8 cellular contexts compared by ENCODE assay signal in the genomic region with DNA sequence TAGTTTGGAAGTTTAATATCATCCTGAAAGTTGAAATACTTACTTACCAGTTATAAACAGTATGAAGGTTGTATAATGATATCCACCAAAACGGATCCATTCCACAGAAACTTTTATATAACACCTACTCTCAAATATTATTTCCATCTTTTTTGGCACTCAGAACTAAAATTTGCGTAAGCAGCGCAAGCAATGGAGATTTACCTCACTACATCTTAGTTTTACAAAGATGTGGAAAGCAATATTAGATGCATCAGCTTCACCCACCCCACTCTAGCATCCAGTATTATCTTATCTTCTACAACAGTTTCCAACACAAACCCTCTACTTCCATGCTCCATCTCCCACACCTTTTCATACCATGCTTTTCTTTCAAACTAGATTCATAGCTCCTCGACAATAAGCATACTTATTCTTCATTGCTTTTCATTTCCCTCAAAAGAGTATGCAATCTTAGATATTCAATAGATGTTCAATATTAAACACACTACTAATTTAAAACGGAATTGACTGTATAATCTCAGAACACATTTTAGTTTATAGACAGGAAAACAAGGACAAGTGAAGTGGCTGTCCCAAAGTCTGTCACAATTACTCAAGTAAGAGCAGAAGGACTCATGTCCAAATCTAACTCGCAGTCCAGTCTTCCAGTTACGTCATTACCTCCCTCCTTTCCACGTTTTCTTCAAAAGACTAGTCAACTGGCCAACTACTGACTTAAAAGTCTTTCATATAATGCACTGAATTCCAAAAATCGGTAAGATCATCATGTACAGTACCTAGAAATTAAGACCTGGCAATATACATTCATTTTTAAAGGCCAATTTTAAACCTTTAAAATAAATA. TPM values are rescaled to one million over a fixed set of nuclear protein-coding genes. Genes with fewer than 3 reads are reported as not detected.
A peak's percentile ranks its signal among the peaks of the same experiment; 100 is the strongest.
DNase-seq lines count a peak whose midpoint lies in the region; ATAC-seq, FAIRE-seq and TF ChIP-seq lines count a peak whose summit lies in the region.

No MANE protein-coding gene starts in this region.

- no peak for TF ChIP-seq RAD21 in HepG2 (CRISPR knock-in tag; IDR thresholded peaks at IDR 0.05)

- no peak overlapping the region for H2AFZ ChIP-seq in HepG2 (ENCODE audit: low read length)

- TF ChIP-seq EP300 in HepG2 (IDR thresholded peaks at IDR 0.05; ENCODE audit: low read depth in 2 of 2, low read length in 2 of 2) (no peak), HepG2 (CRISPR knock-in tag; IDR thresholded peaks at IDR 0.05; ENCODE audit: borderline replicate concordance) (no peak)

- peaks cover 75% of the 10 kb centered on the region for H3K4me1 Mint-ChIP-seq in activated naive CD8-positive, alpha-beta T cell treated with anti-CD3 and anti-CD28 coated beads, Interleukin-2, amount 50 U/mL, for 24 hours

- no peaks in the 10 kb centered on the region for H3K9me3 ChIP-seq in cardiac muscle cell (ENCODE audit: low read depth)
- no peaks in the 10 kb centered on the region for H3K9me3 ChIP-seq in HepG2 (ENCODE audit: low read length)
- H3K9me3 ChIP-seq in upper lobe of right lung = no peaks in the 10 kb centered on the region

- H4K20me1 ChIP-seq in HepG2 (ENCODE audit: insufficient read depth, low read length) = peaks cover 61% of the 10 kb centered on the region

- in situ Hi-C loops in HepG2 (cut with HindIII; ENCODE audit: extremely low pct_ligation_motif_present, low pct_unique_long_range_greater_than_20kb) = no loop called here

- peaks cover 71% of the 10 kb centered on the region for H3K79me2 ChIP-seq in HepG2 (ENCODE audit: insufficient read depth, low read length)

- no peaks in the 10 kb centered on the region for H3K27me3 Mint-ChIP-seq in activated naive CD8-positive, alpha-beta T cell treated with anti-CD3 and anti-CD28 coated beads, Interleukin-2, amount 50 U/mL, for 24 hours

- no peaks in the 10 kb centered on the region for H3K9me3 Mint-ChIP-seq in activated naive CD8-positive, alpha-beta T cell treated with anti-CD3 and anti-CD28 coated beads, Interleukin-2, amount 50 U/mL, for 24 hours

- no TSS peak for BruUV-seq in HepG2 (replicated peaks; lab: Mats Ljungman, UMichigan)

- TF ChIP-seq CTCF in cardiac muscle cell (IDR thresholded peaks at IDR 0.05; ENCODE audit: low read depth, low read length) (no peak), HepG2 (CRISPR knock-in tag; IDR thresholded peaks at IDR 0.05) (no peak), upper lobe of right lung (IDR thresholded peaks at IDR 0.05) (no peak)

- no peak for ATAC-seq in left cardiac atrium
- no peak for ATAC-seq in activated naive CD8-positive, alpha-beta T cell treated with anti-CD3 and anti-CD28 coated beads, Interleukin-2, amount 50 U/mL, for 24 hours
- no peak for ATAC-seq in HepG2
- no peak for ATAC-seq in upper lobe of right lung
- ATAC-seq in GM19455 (IDR thresholded peaks at IDR 0.05; ENCODE audit: unreplicated experiment) = no peak

- H3K9ac ChIP-seq in HepG2 (ENCODE audit: insufficient read depth, low read depth, low read length) = peak overlapping the region; percentile 99; the same call in 1 of the 2 replicates

- H3K27me3 ChIP-seq in cardiac muscle cell (no peaks in the 10 kb centered on the region), HepG2 (ENCODE audit: control insufficient read depth in 1 of 2, insufficient read depth in 2 of 2, low read length in 2 of 2) (no peaks in the 10 kb centered on the region; a peak in 1 of 5 replicates), upper lobe of right lung (no peaks in the 10 kb centered on the region)

- peak overlapping the region; percentile 86 for H3K4me2 ChIP-seq in HepG2 (ENCODE audit: low read depth, low read length)

- CTCF ChIA-PET in HepG2 (lab: Yijun Ruan, JAX; ENCODE audit: low intra/inter-chr PET ratio, low total read pairs) = no interaction called here

- 28% methylated on average over 9 of the region's 9 CpGs for WGBS in HepG2 (ENCODE audit: low lambda C conversion rate)

- H3K4me1 ChIP-seq in cardiac muscle cell (ENCODE audit: low read depth) (peaks cover 20% of the 10 kb centered on the region), HepG2 (ENCODE audit: insufficient read depth, low read length) (peaks cover 72% of the 10 kb centered on the region), upper lobe of right lung (peaks cover 54% of the 10 kb centered on the region)

- no peak overlapping the region for H3K27ac ChIP-seq in cardiac muscle cell
- no peak overlapping the region for H3K27ac ChIP-seq in HepG2 (ENCODE audit: extremely low read length, insufficient read depth, low read length)
- peak overlapping the region; percentile 99 for H3K27ac ChIP-seq in upper lobe of right lung

- intact Hi-C loops in left cardiac atrium (cut with DNase I) (no loop called here), HepG2 (cut with micrococcal nuclease; ENCODE audit: unreplicated experiment) (no loop called here), upper lobe of right lung (cut with DNase I) (no loop called here)

- no peaks in the 10 kb centered on the region for H3K36me3 ChIP-seq in cardiac muscle cell
- H3K36me3 ChIP-seq in HepG2 (replicated peaks in 1 of 2; ENCODE audit: control insufficient read depth in 1 of 2, insufficient read depth in 2 of 2, low read length in 2 of 2) = peaks cover 0 to 9% of the 10 kb centered on the region in 2 experiments; a peak in 2 of 5 replicates
- H3K36me3 ChIP-seq in upper lobe of right lung = peaks cover 11% of the 10 kb centered on the region

- H3K4me3 Mint-ChIP-seq in activated naive CD8-positive, alpha-beta T cell treated with anti-CD3 and anti-CD28 coated beads, Interleukin-2, amount 50 U/mL, for 24 hours = peak overlapping the region; percentile 87

- FAIRE-seq in HepG2 (lab: Jason Lieb, UNC) = no peak

- TF ChIP-seq POLR2A in HepG2 (IDR thresholded peaks at IDR 0.05; ENCODE audit: insufficient read depth in 1 of 2, low read depth in 2 of 2, low read length in 2 of 2) = no peak

- POLR2A ChIA-PET in HepG2 (lab: Yijun Ruan, JAX) = no interaction called here

- peaks cover 48% of the 10 kb centered on the region for H3K36me3 Mint-ChIP-seq in activated naive CD8-positive, alpha-beta T cell treated with anti-CD3 and anti-CD28 coated beads, Interleukin-2, amount 50 U/mL, for 24 hours (ENCODE audit: low read depth)

- H3K4me3 ChIP-seq in cardiac muscle cell (peak overlapping the region; percentile 93), HepG2 (replicated peaks in 1 of 3; ENCODE audit: insufficient read depth in 1 of 3, low read depth in 2 of 3, low read length in 3 of 3) (peak overlapping the region; percentile 88 to 98 (median 93); a peak in 5 of 6 replicates), upper lobe of right lung (peak overlapping the region; percentile 98)

- H3K27ac Mint-ChIP-seq in activated naive CD8-positive, alpha-beta T cell treated with anti-CD3 and anti-CD28 coated beads, Interleukin-2, amount 50 U/mL, for 24 hours = peak overlapping the region; percentile 94

- DNase-seq in cardiac muscle cell (ENCODE audit: low read depth in 1 of 2, low spot score in 1 of 2) (no peak), left cardiac atrium (no peak), HepG2 (ENCODE audit: low spot score) (no peak), upper lobe of right lung (no peak), NCI-H187 (lab: John Stamatoyannopoulos, UW) (no peak), nucleus accumbens (lab: John Stamatoyannopoulos, UW) (no peak)
- DNase-seq in activated naive CD8-positive, alpha-beta T cell treated with anti-CD3 and anti-CD28 coated beads, Interleukin-2, amount 50 U/mL, for 24 hours = no peak

RNA-seq across cellular contexts. Expression of a gene that starts 2.2 kb away (rescaled TPM):
- total RNA-seq in cardiac muscle cell = 442 and 508 TPM in 2 replicates
- 326 and 327 TPM in 2 replicates for polyA plus RNA-seq in cardiac muscle cell
- total RNA-seq in left cardiac atrium = 100 to 1,000 TPM; 115 to 157 TPM
- total RNA-seq in HepG2 (2016; rRNA removed; fragmentation: Illumina TruSeq; extraction: Trizol) = 171 and 233 TPM in 2 replicates
- total RNA-seq in HepG2 (2016; cell fraction: cytosol; rRNA removed; fragmentation: Illumina TruSeq; extraction: Trizol; ENCODE audit: low read depth) = 21.6 and 28.6 TPM in 2 replicates
- total RNA-seq in HepG2 (2016; cell fraction: insoluble cytoplasmic fraction; rRNA removed; fragmentation: Illumina TruSeq; extraction: Trizol) = 162 and 226 TPM in 2 replicates
- 47.0 and 51.3 TPM in 2 replicates for total RNA-seq in HepG2 (2016; cell fraction: membrane; rRNA removed; fragmentation: Illumina TruSeq; extraction: Trizol)
- 47.7 and 59.2 TPM in 2 replicates for total RNA-seq in HepG2 (2016; cell fraction: nucleus; rRNA removed; fragmentation: Illumina TruSeq; extraction: Trizol)
- polyA plus RNA-seq in HepG2 (2011; rRNA removed) = 58.8 and 82.4 TPM in 2 replicates
- 55.3 and 74.3 TPM in 2 replicates for polyA plus RNA-seq in HepG2 (2011; cell fraction: cytosol; rRNA removed)
- 25.5 and 29.5 TPM in 2 replicates for polyA plus RNA-seq in HepG2 (2011; cell fraction: nucleus; rRNA removed)
- polyA plus RNA-seq in HepG2 (2012) = 83.8 and 93.7 TPM in 2 replicates
- 12.3 and 12.6 TPM in 2 replicates for polyA plus RNA-seq in HepG2 (2016; cell fraction: cytosol; fragmentation: Illumina TruSeq; extraction: Trizol; ENCODE audit: low read depth)
- 264 and 283 TPM in 2 replicates for polyA plus RNA-seq in HepG2 (2016; cell fraction: insoluble cytoplasmic fraction; fragmentation: Illumina TruSeq; extraction: Trizol; ENCODE audit: low read depth)
- polyA plus RNA-seq in HepG2 (2016; cell fraction: membrane; fragmentation: Illumina TruSeq; extraction: Trizol; ENCODE audit: low read depth) = 21.0 and 27.2 TPM in 2 replicates
- polyA plus RNA-seq in HepG2 (2016; cell fraction: nucleus; fragmentation: Illumina TruSeq; extraction: Trizol; ENCODE audit: insufficient read depth, low read depth) = 87.6 and 93.0 TPM in 2 replicates
- polyA minus RNA-seq in HepG2 (2011; rRNA and poly(A)+ RNA removed; ENCODE audit: low replicate concordance) = 21.1 and 47.5 TPM in 2 replicates
- 77.8 and 82.7 TPM in 2 replicates for polyA minus RNA-seq in HepG2 (2011; cell fraction: cytosol; rRNA and poly(A)+ RNA removed)
- 39.3 and 42.2 TPM in 2 replicates for polyA minus RNA-seq in HepG2 (2011; cell fraction: nucleus; rRNA and poly(A)+ RNA removed)
- 108 TPM for total RNA-seq in upper lobe of right lung

RNA-seq across cellular contexts. Expression of a gene that starts 46.9 kb away (rescaled TPM):
- total RNA-seq in cardiac muscle cell (301 and 517 TPM in 2 replicates), left cardiac atrium (100 to 1,000 TPM; 391 to 436 TPM), HepG2 (2016; rRNA removed; fragmentation: Illumina TruSeq; extraction: Trizol) (340 and 507 TPM in 2 replicates), upper lobe of right lung (234 TPM)
- polyA plus RNA-seq in cardiac muscle cell (1,274 and 1,444 TPM in 2 replicates), HepG2 (2011; rRNA removed) (93.6 and 134 TPM in 2 replicates)
- 137 and 143 TPM in 2 replicates for total RNA-seq in HepG2 (2016; cell fraction: cytosol; rRNA removed; fragmentation: Illumina TruSeq; extraction: Trizol; ENCODE audit: low read depth)
- total RNA-seq in HepG2 (2016; cell fraction: insoluble cytoplasmic fraction; rRNA removed; fragmentation: Illumina TruSeq; extraction: Trizol) = 343 and 521 TPM in 2 replicates
- total RNA-seq in HepG2 (2016; cell fraction: membrane; rRNA removed; fragmentation: Illumina TruSeq; extraction: Trizol) = 93.7 and 100 TPM in 2 replicates
- 151 and 157 TPM in 2 replicates for total RNA-seq in HepG2 (2016; cell fraction: nucleus; rRNA removed; fragmentation: Illumina TruSeq; extraction: Trizol)
- polyA plus RNA-seq in HepG2 (2011; cell fraction: cytosol; rRNA removed) = 88.5 and 154 TPM in 2 replicates
- polyA plus RNA-seq in HepG2 (2011; cell fraction: nucleus; rRNA removed) = 34.1 and 52.2 TPM in 2 replicates
- 309 and 384 TPM in 2 replicates for polyA plus RNA-seq in HepG2 (2012)
- polyA plus RNA-seq in HepG2 (2016; cell fraction: cytosol; fragmentation: Illumina TruSeq; extraction: Trizol; ENCODE audit: low read depth) = 114 and 131 TPM in 2 replicates
- polyA plus RNA-seq in HepG2 (2016; cell fraction: insoluble cytoplasmic fraction; fragmentation: Illumina TruSeq; extraction: Trizol; ENCODE audit: low read depth) = 701 and 780 TPM in 2 replicates
- polyA plus RNA-seq in HepG2 (2016; cell fraction: membrane; fragmentation: Illumina TruSeq; extraction: Trizol; ENCODE audit: low read depth) = 95.3 and 99.7 TPM in 2 replicates
- 220 and 238 TPM in 2 replicates for polyA plus RNA-seq in HepG2 (2016; cell fraction: nucleus; fragmentation: Illumina TruSeq; extraction: Trizol; ENCODE audit: insufficient read depth, low read depth)
- 30.3 and 67.0 TPM in 2 replicates for polyA minus RNA-seq in HepG2 (2011; rRNA and poly(A)+ RNA removed; ENCODE audit: low replicate concordance)
- 87.3 and 99.7 TPM in 2 replicates for polyA minus RNA-seq in HepG2 (2011; cell fraction: cytosol; rRNA and poly(A)+ RNA removed)
- 122 and 128 TPM in 2 replicates for polyA minus RNA-seq in HepG2 (2011; cell fraction: nucleus; rRNA and poly(A)+ RNA removed)
